In genomic region chr12:12562016-12562483, GRCh38 we compare ENCODE assay signal across 8 cellular contexts. TPM values are rescaled to one million over a fixed set of nuclear protein-coding genes. Genes with fewer than 3 reads are reported as not detected.
DNase-seq lines count a peak whose midpoint lies in the region; ATAC-seq, FAIRE-seq and TF ChIP-seq lines count a peak whose summit lies in the region.

No MANE protein-coding gene starts in this region.

- peaks cover 0 to 2% (median 0%) of the 10 kb centered on the region in 7 donors for H3K9me3 Mint-ChIP-seq in naive B cell

- no peaks in the 10 kb centered on the region for H3K9me2 ChIP-seq in Loucy (replicated peaks; ENCODE audit: low read depth, low read length)

- no peak for FAIRE-seq in urothelium cell line (lab: Jason Lieb, UNC)

- H3K4me1 Mint-ChIP-seq in naive B cell, result peaks cover 6 to 13% (median 12%) of the 10 kb centered on the region in 3 donors

- peak overlapping the region; percentile 90 to 99 (median 95) for H3K27ac Mint-ChIP-seq in naive B cell

- 0 to 1% methylated on average over 35 to 45 of the region's 45 CpGs for WGBS in esophagus, 2 donors

- no peaks in the 10 kb centered on the region for H3K36me3 Mint-ChIP-seq in naive B cell

- peaks cover 10% of the 10 kb centered on the region; the same call in 1 of the 2 replicates for H3F3A ChIP-seq in Loucy (ENCODE audit: low read depth)

- 0 out of 2 replicates have a peak overlapping the region, but pooled peaks have one; percentile 49 for H2AFZ ChIP-seq in Loucy (ENCODE audit: low read length)

- H3K9me3 ChIP-seq in Loucy (ENCODE audit: insufficient read depth, low read depth, low read length) (no peaks in the 10 kb centered on the region), esophagus (ENCODE audit: control insufficient read depth in 2 of 2, insufficient read depth in 1 of 2, low read depth in 1 of 2, low read length in 1 of 2) (no peaks in the 10 kb centered on the region)

- H3K4me3 Mint-ChIP-seq in naive B cell, result peak overlapping the region; percentile 82 to 94 (median 90)

- no peaks in the 10 kb centered on the region for H3K36me3 ChIP-seq in GM06990 (ENCODE audit: control insufficient read depth, insufficient read depth, low read length)
- H3K36me3 ChIP-seq in Loucy (ENCODE audit: insufficient read depth, low read length), result no peaks in the 10 kb centered on the region
- H3K36me3 ChIP-seq in esophagus (ENCODE audit: control insufficient read depth in 2 of 2, insufficient read depth in 2 of 2, low read length in 1 of 2), result no peaks in the 10 kb centered on the region

- peak overlapping the region; percentile 94 for H3K4me2 ChIP-seq in Loucy (ENCODE audit: low read depth, low read length, poor library complexity, severe bottlenecking)

- H3K27ac ChIP-seq in esophagus (ENCODE audit: low read depth in 2 of 2, low read length in 1 of 2), result peak overlapping the region; percentile 97 to 100

- H3K9ac ChIP-seq in Loucy (ENCODE audit: low read depth, low read length, poor library complexity, severe bottlenecking), result peak overlapping the region; percentile 68

- no peaks in the 10 kb centered on the region for H4K20me1 ChIP-seq in Loucy (ENCODE audit: insufficient read depth, low read length, poor library complexity, severe bottlenecking)

- H3K4me1 ChIP-seq in Loucy (ENCODE audit: insufficient read depth, low read length, poor library complexity, severe bottlenecking) (peaks cover 9% of the 10 kb centered on the region), esophagus (ENCODE audit: control insufficient read depth in 2 of 2, insufficient read depth in 2 of 2, low read length in 1 of 2) (no peaks in the 10 kb centered on the region)

- H3K4me3 ChIP-seq in GM06990 (replicated peaks; ENCODE audit: low read depth, low read length), result peak overlapping the region; percentile 87
- H3K4me3 ChIP-seq in Loucy (ENCODE audit: low read length, poor library complexity, severe bottlenecking), result peak overlapping the region; percentile 75
- H3K4me3 ChIP-seq in esophagus (ENCODE audit: low read depth in 1 of 2, low read length in 2 of 2), result peak overlapping the region; percentile 66 to 75

- H3K27me3 ChIP-seq in GM06990 (replicated peaks; ENCODE audit: control insufficient read depth, insufficient read depth, low read length), result no peaks in the 10 kb centered on the region
- H3K27me3 ChIP-seq in Loucy (ENCODE audit: insufficient read depth, low read length, poor library complexity, severe bottlenecking), result no peaks in the 10 kb centered on the region
- H3K27me3 ChIP-seq in esophagus (ENCODE audit: control insufficient read depth in 1 of 2, insufficient read depth in 2 of 2, low read length in 2 of 2), result no peaks in the 10 kb centered on the region

- peak; percentile 22 to 27 for ATAC-seq in naive B cell (ENCODE audit: low read depth in 2 of 2)

- TF ChIP-seq CTCF in GM06990 (IDR thresholded peaks at IDR 0.05; ENCODE audit: insufficient read depth, low read length, poor library complexity, severe bottlenecking) (no peak), Loucy (conservative IDR thresholded peaks at IDR 0.05; ENCODE audit: low read length) (no peak)

- DNase-seq in GM06990 (ENCODE audit: extremely low read depth, insufficient read length) (peak; percentile 64), activated T-cell treated with anti-CD3 and anti-CD28 coated beads for 1 hour (ENCODE audit: low read depth) (peak; percentile 11), naive B cell (peak; percentile 52), urothelium cell line (ENCODE audit: low spot score) (peak; percentile 54), SIG-M5 treated with dmso at 0.1 percent for 504 hours (lab: John Stamatoyannopoulos, UW; ENCODE audit: unreplicated experiment) (no peak), SIG-M5 (lab: John Stamatoyannopoulos, UW) (no peak)

- H3K79me2 ChIP-seq in Loucy (ENCODE audit: insufficient read depth, low read length), result no peaks in the 10 kb centered on the region

- H3K27me3 Mint-ChIP-seq in naive B cell, result peaks cover 6 to 20% (median 9%) of the 10 kb centered on the region in 3 donors

RNA-seq across cellular contexts. Expression of gene DUSP16, which starts 0.6 kb away (rescaled TPM):
- polyA plus RNA-seq in esophagus (1 to 10 TPM; 6.3 to 9.2 TPM), naive B cell (ENCODE audit: low read depth in 6 of 6) (under 1 TPM in 4 of 6 donors, not detected in 2; 0.26 to 0.90 (median 0.36) TPM)

RNA-seq across cellular contexts. Expression of gene CREBL2, which starts 49.6 kb away (rescaled TPM):
- polyA plus RNA-seq in esophagus (1 to 10 TPM; 5.5 to 8.1 TPM), naive B cell (ENCODE audit: low read depth in 6 of 6) (10 to 100 TPM; 21.9 to 29.3 (median 25.6) TPM)

Comparison
In these comparisons a context has a peak if more than half of its experiments do, and no peak if none do; other contexts are left out.
1. DNase-seq: peak in GM06990 (single experiment), activated T-cell treated with anti-CD3 and anti-CD28 coated beads for 1 hour (single experiment), naive B cell (single experiment) and urothelium cell line (single experiment); none in SIG-M5 treated with dmso at 0.1 percent for 504 hours (single experiment) and SIG-M5 (single experiment).
2. Peak in every context shown above with its lines, with median percentiles within 50 percentile points of each other: H3K4me3 ChIP-seq.